17 cellular contexts compared by ENCODE assay signal in the genomic region with DNA sequence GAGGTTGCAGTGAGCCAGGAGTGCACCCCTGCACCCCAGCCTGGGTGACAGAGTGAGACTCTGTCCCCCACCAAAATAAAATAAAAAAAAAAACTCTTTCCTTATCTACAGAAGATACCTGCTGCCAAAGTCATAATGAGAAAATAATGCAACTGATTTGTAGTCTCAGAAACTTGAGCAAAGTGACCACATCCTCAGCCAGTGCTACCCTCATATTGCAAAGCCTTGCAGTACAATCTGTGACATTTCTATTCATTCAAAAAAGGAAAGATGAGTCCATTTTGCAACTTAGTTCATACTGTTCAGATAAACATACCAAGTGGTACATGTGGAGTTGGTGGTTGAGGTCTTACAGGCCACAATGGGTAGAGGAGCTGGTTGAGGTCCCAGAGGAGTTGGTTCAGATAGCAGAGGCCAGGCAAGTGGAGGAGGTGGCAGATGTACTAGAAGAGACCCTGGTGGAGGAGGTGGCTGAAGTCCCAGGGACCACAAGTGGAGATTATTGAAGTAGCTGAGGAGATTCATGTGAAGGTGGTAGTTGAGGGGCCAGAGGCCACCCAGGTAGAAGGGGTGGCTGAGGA. TPM values are rescaled to one million over a fixed set of nuclear protein-coding genes. Genes with fewer than 3 reads are reported as not detected.
DNase-seq lines count a peak whose midpoint lies in the region; ATAC-seq and TF ChIP-seq lines count a peak whose summit lies in the region.
"Had no signal": no experiment of that assay in that cellular context is flagged by ENCODE, and none has a peak within 500 bp of the region (broad histone marks: within the 10 kb centered on the region; RNA-seq: fewer than 3 reads in every experiment).

No MANE protein-coding gene starts in this region.

- H3K27me3 Mint-ChIP-seq in natural killer cell treated with Interleukin-12 subunit alpha and Interleukin-12 subunit beta and Interleukin-15 and Interleukin-18, amount 100 ng/mL, for 72 hours = peaks cover 30 to 34% of the 10 kb centered on the region in 2 donors
- peaks cover 17 to 24% of the 10 kb centered on the region in 2 donors for H3K27me3 Mint-ChIP-seq in natural killer cell (ENCODE audit: low read depth in 2 of 2)

- peak overlapping the region in 1 of 2 donors; percentile 3 for H3K27ac Mint-ChIP-seq in natural killer cell treated with Interleukin-12 subunit alpha and Interleukin-12 subunit beta and Interleukin-15 and Interleukin-18, amount 100 ng/mL, for 72 hours
- H3K27ac Mint-ChIP-seq in natural killer cell = no peak overlapping the region
- H3K27ac Mint-ChIP-seq: H9 had no signal

- no peak overlapping the region for H3K4me3 Mint-ChIP-seq in natural killer cell treated with Interleukin-12 subunit alpha and Interleukin-12 subunit beta and Interleukin-15 and Interleukin-18, amount 100 ng/mL, for 72 hours
- H3K4me3 Mint-ChIP-seq in natural killer cell = no peak overlapping the region
- H3K4me3 Mint-ChIP-seq: CD8-positive, alpha-beta memory T cell; H9 had no signal

- H3K9me3 Mint-ChIP-seq in natural killer cell treated with Interleukin-12 subunit alpha and Interleukin-12 subunit beta and Interleukin-15 and Interleukin-18, amount 100 ng/mL, for 72 hours = no peaks in the 10 kb centered on the region
- no peaks in the 10 kb centered on the region for H3K9me3 Mint-ChIP-seq in natural killer cell
- H3K9me3 Mint-ChIP-seq: CD8-positive, alpha-beta memory T cell; H9 had no signal

- no peak for TF ChIP-seq CTCF in natural killer cell (IDR thresholded peaks at IDR 0.05)

- DNase-seq in natural killer cell treated with Interleukin-12 subunit alpha and Interleukin-12 subunit beta and Interleukin-15 and Interleukin-18, amount 100 ng/mL, for 72 hours (ENCODE audit: low spot score) = no peak
- DNase-seq in natural killer cell = no peak
- DNase-seq in SJCRH30 = no peak
- DNase-seq in GDM1 (lab: John Stamatoyannopoulos, UW) = no peak
- no peak for DNase-seq in AG08396 (ENCODE audit: low spot score)
- DNase-seq: BE2C; CD8-positive, alpha-beta memory T cell; DMS79; H9; NCI-H1417; NCI-H1930; OCI-M1; SHP77 treated with DMSO at 0.1 percent for 48 hours had no signal

- intact Hi-C loops in natural killer cell (cut with micrococcal nuclease) = no loop called here

- peak overlapping the region; percentile 33; the same call in 1 of the 2 replicates for H3K27ac ChIP-seq in SJCRH30

- H3K36me3 ChIP-seq in SJCRH30 = no peaks in the 10 kb centered on the region
- H3K36me3 ChIP-seq: BE2C had no signal

- no peak overlapping the region for H3K4me3 ChIP-seq in SJCRH30
- H3K4me3 ChIP-seq: K562 had no signal

- H3K36me3 Mint-ChIP-seq in natural killer cell treated with Interleukin-12 subunit alpha and Interleukin-12 subunit beta and Interleukin-15 and Interleukin-18, amount 100 ng/mL, for 72 hours = no peaks in the 10 kb centered on the region
- H3K36me3 Mint-ChIP-seq in natural killer cell = no peaks in the 10 kb centered on the region
- H3K36me3 Mint-ChIP-seq: CD8-positive, alpha-beta memory T cell had no signal

- ATAC-seq in natural killer cell treated with Interleukin-12 subunit alpha and Interleukin-12 subunit beta and Interleukin-15 and Interleukin-18, amount 100 ng/mL, for 72 hours = peak; percentile 54 to 74
- ATAC-seq in natural killer cell (no peak), GM19351 (IDR thresholded peaks at IDR 0.05; ENCODE audit: unreplicated experiment) (peak; percentile 56), HG02623 (IDR thresholded peaks at IDR 0.05; ENCODE audit: unreplicated experiment) (no peak)
- ATAC-seq: K562 had no signal

- H3K4me1 Mint-ChIP-seq in natural killer cell treated with Interleukin-12 subunit alpha and Interleukin-12 subunit beta and Interleukin-15 and Interleukin-18, amount 100 ng/mL, for 72 hours (ENCODE audit: low read depth in 2 of 2) = peaks cover 7 to 9% of the 10 kb centered on the region in 2 donors
- peaks cover 0 to 4% of the 10 kb centered on the region in 2 donors for H3K4me1 Mint-ChIP-seq in natural killer cell
- H3K4me1 Mint-ChIP-seq: CD8-positive, alpha-beta memory T cell had no signal

- peaks cover 19% of the 10 kb centered on the region for H3K4me1 ChIP-seq in SJCRH30
- H3K4me1 ChIP-seq: BE2C had no signal

- no peaks in the 10 kb centered on the region for H3K9me3 ChIP-seq in SJCRH30 (replicated peaks)
- H3K9me3 ChIP-seq: BE2C had no signal

- H3K27me3 ChIP-seq in SJCRH30 = no peaks in the 10 kb centered on the region
- H3K27me3 ChIP-seq: BE2C had no signal

RNA-seq across cellular contexts. Expression of a gene that starts 6.5 kb away (rescaled TPM):
- total RNA-seq in natural killer cell treated with Interleukin-12 subunit alpha and Interleukin-12 subunit beta and Interleukin-15 and Interleukin-18, amount 100 ng/mL, for 72 hours = 1 to 10 TPM in 1 of 2 donors, under 1 TPM in 1; 0.11 to 4.8 TPM
- total RNA-seq in natural killer cell = 1 to 10 TPM in 1 of 3 donors, under 1 TPM in 2; 0.13 to 2.0 (median 0.14) TPM
- total RNA-seq in SJCRH30 (2014; rRNA removed; shearing (Covaris generic)) = 0.58 and 0.73 TPM in 2 replicates

RNA-seq across cellular contexts. Expression of a gene that starts 54.3 kb away (rescaled TPM):
- total RNA-seq in natural killer cell treated with Interleukin-12 subunit alpha and Interleukin-12 subunit beta and Interleukin-15 and Interleukin-18, amount 100 ng/mL, for 72 hours = not detected
- total RNA-seq in natural killer cell = not detected
- total RNA-seq in SJCRH30 (2014; rRNA removed; shearing (Covaris generic)) = not detected in 2 replicates
- total RNA-seq: CD8-positive, alpha-beta memory T cell; H9; RPMI7951 had no signal

Comparison
In these comparisons a context has a peak if more than half of its experiments do, and no peak if none do; other contexts are left out.
1. ATAC-seq: peak in natural killer cell treated with Interleukin-12 subunit alpha and Interleukin-12 subunit beta and Interleukin-15 and Interleukin-18, amount 100 ng/mL, for 72 hours (2 of 2) and GM19351 (single experiment); none in natural killer cell (0 of 3) and HG02623 (single experiment).